In genomic region chr2:187461294-187462261, GRCh38 we compare ENCODE assay signal across 1 cellular context.
TF ChIP-seq lines count a peak whose summit lies in the region.

No MANE protein-coding gene starts in this region.

TF ChIP-seq in HepG2, 621 proteins besides CTCF, POLR2A, EP300 and RAD21 (continued from another document and continues in another):
- TF ChIP-seq, protein P1, sequence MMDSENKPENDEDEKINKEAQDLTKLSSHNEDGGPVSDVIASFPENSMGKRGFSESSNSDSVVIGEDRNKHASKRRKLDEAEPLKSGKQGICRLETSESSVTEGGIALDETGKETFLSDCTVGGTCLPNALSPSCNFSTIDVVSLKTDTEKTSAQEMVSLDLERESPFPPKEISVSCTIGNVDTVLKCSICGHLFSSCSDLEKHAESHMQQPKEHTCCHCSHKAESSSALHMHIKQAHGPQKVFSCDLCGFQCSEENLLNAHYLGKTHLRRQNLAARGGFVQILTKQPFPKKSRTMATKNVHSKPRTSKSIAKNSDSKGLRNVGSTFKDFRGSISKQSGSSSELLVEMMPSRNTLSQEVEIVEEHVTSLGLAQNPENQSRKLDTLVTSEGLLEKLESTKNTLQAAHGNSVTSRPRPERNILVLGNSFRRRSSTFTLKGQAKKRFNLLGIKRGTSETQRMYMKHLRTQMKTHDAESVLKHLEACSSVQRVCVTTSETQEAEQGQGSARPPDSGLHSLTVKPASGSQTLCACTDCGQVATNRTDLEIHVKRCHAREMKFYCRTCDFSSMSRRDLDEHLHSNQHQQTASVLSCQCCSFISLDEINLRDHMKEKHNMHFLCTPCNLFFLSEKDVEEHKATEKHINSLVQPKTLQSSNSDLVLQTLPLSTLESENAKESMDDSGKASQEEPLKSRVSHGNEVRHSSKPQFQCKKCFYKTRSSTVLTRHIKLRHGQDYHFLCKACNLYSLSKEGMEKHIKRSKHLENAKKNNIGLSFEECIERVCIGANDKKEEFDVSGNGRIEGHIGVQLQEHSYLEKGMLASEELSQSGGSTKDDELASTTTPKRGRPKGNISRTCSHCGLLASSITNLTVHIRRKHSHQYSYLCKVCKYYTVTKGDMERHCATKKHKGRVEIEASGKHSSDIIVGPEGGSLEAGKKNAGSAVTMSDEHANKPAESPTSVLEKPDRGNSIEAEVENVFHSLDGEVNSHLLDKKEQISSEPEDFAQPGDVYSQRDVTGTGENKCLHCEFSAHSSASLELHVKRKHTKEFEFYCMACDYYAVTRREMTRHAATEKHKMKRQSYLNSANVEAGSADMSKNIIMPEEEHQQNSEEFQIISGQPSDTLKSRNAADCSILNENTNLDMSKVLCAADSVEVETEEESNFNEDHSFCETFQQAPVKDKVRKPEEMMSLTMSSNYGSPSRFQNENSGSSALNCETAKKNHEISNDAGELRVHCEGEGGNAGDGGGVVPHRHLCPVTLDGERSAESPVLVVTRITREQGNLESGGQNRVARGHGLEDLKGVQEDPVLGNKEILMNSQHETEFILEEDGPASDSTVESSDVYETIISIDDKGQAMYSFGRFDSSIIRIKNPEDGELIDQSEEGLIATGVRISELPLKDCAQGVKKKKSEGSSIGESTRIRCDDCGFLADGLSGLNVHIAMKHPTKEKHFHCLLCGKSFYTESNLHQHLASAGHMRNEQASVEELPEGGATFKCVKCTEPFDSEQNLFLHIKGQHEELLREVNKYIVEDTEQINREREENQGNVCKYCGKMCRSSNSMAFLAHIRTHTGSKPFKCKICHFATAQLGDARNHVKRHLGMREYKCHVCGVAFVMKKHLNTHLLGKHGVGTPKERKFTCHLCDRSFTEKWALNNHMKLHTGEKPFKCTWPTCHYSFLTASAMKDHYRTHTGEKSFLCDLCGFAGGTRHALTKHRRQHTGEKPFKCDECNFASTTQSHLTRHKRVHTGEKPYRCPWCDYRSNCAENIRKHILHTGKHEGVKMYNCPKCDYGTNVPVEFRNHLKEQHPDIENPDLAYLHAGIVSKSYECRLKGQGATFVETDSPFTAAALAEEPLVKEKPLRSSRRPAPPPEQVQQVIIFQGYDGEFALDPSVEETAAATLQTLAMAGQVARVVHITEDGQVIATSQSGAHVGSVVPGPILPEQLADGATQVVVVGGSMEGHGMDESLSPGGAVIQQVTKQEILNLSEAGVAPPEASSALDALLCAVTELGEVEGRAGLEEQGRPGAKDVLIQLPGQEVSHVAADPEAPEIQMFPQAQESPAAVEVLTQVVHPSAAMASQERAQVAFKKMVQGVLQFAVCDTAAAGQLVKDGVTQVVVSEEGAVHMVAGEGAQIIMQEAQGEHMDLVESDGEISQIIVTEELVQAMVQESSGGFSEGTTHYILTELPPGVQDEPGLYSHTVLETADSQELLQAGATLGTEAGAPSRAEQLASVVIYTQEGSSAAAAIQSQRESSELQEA (CRISPR knock-in tag; IDR thresholded peaks at IDR 0.05; ENCODE audit: not compliant biosample characterization), result peak; percentile 85
- TF ChIP-seq, protein P2, sequence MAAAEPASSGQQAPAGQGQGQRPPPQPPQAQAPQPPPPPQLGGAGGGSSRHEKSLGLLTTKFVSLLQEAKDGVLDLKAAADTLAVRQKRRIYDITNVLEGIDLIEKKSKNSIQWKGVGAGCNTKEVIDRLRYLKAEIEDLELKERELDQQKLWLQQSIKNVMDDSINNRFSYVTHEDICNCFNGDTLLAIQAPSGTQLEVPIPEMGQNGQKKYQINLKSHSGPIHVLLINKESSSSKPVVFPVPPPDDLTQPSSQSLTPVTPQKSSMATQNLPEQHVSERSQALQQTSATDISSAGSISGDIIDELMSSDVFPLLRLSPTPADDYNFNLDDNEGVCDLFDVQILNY (CRISPR knock-in tag; conservative IDR thresholded peaks at IDR 0.05), result no peak
- TF ChIP-seq TRIM24 (CRISPR knock-in tag; IDR thresholded peaks at IDR 0.05) (no peak), PCBP1 (IDR thresholded peaks at IDR 0.05; ENCODE audit: borderline replicate concordance, low read depth, low read length) (no peak), RFX5 (IDR thresholded peaks at IDR 0.05; ENCODE audit: low read depth, low read length) (no peak), ZNF138 (CRISPR knock-in tag; IDR thresholded peaks at IDR 0.05; ENCODE audit: low read depth) (no peak), KMT2B (CRISPR knock-in tag; IDR thresholded peaks at IDR 0.05) (peak; percentile 89), ZNF501 (CRISPR knock-in tag; IDR thresholded peaks at IDR 0.05) (peak; percentile 95), SYNCRIP (IDR thresholded peaks at IDR 0.05; ENCODE audit: insufficient read depth, low read depth, low read length) (no peak), NR0B2 (CRISPR knock-in tag; IDR thresholded peaks at IDR 0.05) (no peak), CHCHD3 (CRISPR knock-in tag; IDR thresholded peaks at IDR 0.05) (no peak; the same call in 1 of the 2 replicates), BRCA1 (CRISPR knock-in tag; IDR thresholded peaks at IDR 0.05) (no peak), ZKSCAN5 (CRISPR knock-in tag; IDR thresholded peaks at IDR 0.05) (peak; percentile 70; the same call in 1 of the 2 replicates), ZNF234 (CRISPR knock-in tag; conservative IDR thresholded peaks at IDR 0.05) (no peak), U2AF1 (optimal IDR thresholded peaks at IDR 0.05; ENCODE audit: low read depth, low read length) (peak; percentile 70), ZNF432 (CRISPR knock-in tag; IDR thresholded peaks at IDR 0.05; ENCODE audit: borderline replicate concordance) (no peak), ZNF513 (CRISPR knock-in tag; conservative IDR thresholded peaks at IDR 0.05) (no peak), ZNF281 (CRISPR knock-in tag; IDR thresholded peaks at IDR 0.05; ENCODE audit: borderline replicate concordance) (peak; percentile 67; the same call in 1 of the 2 replicates), ZFP1 (CRISPR knock-in tag; IDR thresholded peaks at IDR 0.05) (no peak), CC2D1A (CRISPR knock-in tag; IDR thresholded peaks at IDR 0.05) (no peak), ETV5 (CRISPR knock-in tag; IDR thresholded peaks at IDR 0.05; ENCODE audit: borderline replicate concordance) (peak; percentile 79), FOXC1 (CRISPR knock-in tag; IDR thresholded peaks at IDR 0.05; ENCODE audit: borderline replicate concordance) (peak; percentile 45; the same call in 1 of the 2 replicates), MATR3 (CRISPR knock-in tag; IDR thresholded peaks at IDR 0.05) (no peak), KLF6 (CRISPR knock-in tag; IDR thresholded peaks at IDR 0.05) (peak; percentile 82), MTF1 (CRISPR knock-in tag; IDR thresholded peaks at IDR 0.05) (no peak), CBX5 (CRISPR knock-in tag; IDR thresholded peaks at IDR 0.05; ENCODE audit: borderline replicate concordance) (peak; percentile 98), ZNF430 (CRISPR knock-in tag; IDR thresholded peaks at IDR 0.05) (no peak), MYC (CRISPR knock-in tag; IDR thresholded peaks at IDR 0.05; ENCODE audit: borderline replicate concordance) (peak; percentile 76; the same call in 1 of the 2 replicates), ZKSCAN1 (IDR thresholded peaks at IDR 0.05; ENCODE audit: low read length) (no peak), MZF1 (CRISPR knock-in tag; IDR thresholded peaks at IDR 0.05; ENCODE audit: borderline replicate concordance) (no peak), ARHGAP35 (CRISPR knock-in tag; IDR thresholded peaks at IDR 0.05; ENCODE audit: borderline replicate concordance) (no peak; the same call in 1 of the 2 replicates), ONECUT2 (CRISPR knock-in tag; IDR thresholded peaks at IDR 0.05) (no peak), NFKB2 (CRISPR knock-in tag; IDR thresholded peaks at IDR 0.05; ENCODE audit: borderline replicate concordance) (peak; percentile 93; the same call in 1 of the 2 replicates), ZMYM3 (CRISPR knock-in tag; IDR thresholded peaks at IDR 0.05) (peak; percentile 67), ZNF292 (CRISPR knock-in tag; IDR thresholded peaks at IDR 0.05; ENCODE audit: borderline replicate concordance, low read depth) (peak; percentile 73; the same call in 1 of the 2 replicates), TARDBP (CRISPR knock-in tag; IDR thresholded peaks at IDR 0.05) (peak; percentile 81), ZFAT (CRISPR knock-in tag; conservative IDR thresholded peaks at IDR 0.05) (no peak)
- TF ChIP-seq, protein P3, sequence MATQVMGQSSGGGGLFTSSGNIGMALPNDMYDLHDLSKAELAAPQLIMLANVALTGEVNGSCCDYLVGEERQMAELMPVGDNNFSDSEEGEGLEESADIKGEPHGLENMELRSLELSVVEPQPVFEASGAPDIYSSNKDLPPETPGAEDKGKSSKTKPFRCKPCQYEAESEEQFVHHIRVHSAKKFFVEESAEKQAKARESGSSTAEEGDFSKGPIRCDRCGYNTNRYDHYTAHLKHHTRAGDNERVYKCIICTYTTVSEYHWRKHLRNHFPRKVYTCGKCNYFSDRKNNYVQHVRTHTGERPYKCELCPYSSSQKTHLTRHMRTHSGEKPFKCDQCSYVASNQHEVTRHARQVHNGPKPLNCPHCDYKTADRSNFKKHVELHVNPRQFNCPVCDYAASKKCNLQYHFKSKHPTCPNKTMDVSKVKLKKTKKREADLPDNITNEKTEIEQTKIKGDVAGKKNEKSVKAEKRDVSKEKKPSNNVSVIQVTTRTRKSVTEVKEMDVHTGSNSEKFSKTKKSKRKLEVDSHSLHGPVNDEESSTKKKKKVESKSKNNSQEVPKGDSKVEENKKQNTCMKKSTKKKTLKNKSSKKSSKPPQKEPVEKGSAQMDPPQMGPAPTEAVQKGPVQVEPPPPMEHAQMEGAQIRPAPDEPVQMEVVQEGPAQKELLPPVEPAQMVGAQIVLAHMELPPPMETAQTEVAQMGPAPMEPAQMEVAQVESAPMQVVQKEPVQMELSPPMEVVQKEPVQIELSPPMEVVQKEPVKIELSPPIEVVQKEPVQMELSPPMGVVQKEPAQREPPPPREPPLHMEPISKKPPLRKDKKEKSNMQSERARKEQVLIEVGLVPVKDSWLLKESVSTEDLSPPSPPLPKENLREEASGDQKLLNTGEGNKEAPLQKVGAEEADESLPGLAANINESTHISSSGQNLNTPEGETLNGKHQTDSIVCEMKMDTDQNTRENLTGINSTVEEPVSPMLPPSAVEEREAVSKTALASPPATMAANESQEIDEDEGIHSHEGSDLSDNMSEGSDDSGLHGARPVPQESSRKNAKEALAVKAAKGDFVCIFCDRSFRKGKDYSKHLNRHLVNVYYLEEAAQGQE (IDR thresholded peaks at IDR 0.05; ENCODE audit: borderline replicate concordance in 1 of 2, low read depth in 1 of 2, low read length in 2 of 2), result no peak
- TF ChIP-seq, protein P4, sequence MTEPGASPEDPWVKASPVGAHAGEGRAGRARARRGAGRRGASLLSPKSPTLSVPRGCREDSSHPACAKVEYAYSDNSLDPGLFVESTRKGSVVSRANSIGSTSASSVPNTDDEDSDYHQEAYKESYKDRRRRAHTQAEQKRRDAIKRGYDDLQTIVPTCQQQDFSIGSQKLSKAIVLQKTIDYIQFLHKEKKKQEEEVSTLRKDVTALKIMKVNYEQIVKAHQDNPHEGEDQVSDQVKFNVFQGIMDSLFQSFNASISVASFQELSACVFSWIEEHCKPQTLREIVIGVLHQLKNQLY (CRISPR knock-in tag; IDR thresholded peaks at IDR 0.05), result no peak
- TF ChIP-seq, protein P5, sequence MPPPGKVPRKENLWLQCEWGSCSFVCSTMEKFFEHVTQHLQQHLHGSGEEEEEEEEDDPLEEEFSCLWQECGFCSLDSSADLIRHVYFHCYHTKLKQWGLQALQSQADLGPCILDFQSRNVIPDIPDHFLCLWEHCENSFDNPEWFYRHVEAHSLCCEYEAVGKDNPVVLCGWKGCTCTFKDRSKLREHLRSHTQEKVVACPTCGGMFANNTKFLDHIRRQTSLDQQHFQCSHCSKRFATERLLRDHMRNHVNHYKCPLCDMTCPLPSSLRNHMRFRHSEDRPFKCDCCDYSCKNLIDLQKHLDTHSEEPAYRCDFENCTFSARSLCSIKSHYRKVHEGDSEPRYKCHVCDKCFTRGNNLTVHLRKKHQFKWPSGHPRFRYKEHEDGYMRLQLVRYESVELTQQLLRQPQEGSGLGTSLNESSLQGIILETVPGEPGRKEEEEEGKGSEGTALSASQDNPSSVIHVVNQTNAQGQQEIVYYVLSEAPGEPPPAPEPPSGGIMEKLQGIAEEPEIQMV (CRISPR knock-in tag; IDR thresholded peaks at IDR 0.05; ENCODE audit: low read depth), result peak; percentile 69; the same call in 1 of the 2 replicates
- TF ChIP-seq, protein P6, sequence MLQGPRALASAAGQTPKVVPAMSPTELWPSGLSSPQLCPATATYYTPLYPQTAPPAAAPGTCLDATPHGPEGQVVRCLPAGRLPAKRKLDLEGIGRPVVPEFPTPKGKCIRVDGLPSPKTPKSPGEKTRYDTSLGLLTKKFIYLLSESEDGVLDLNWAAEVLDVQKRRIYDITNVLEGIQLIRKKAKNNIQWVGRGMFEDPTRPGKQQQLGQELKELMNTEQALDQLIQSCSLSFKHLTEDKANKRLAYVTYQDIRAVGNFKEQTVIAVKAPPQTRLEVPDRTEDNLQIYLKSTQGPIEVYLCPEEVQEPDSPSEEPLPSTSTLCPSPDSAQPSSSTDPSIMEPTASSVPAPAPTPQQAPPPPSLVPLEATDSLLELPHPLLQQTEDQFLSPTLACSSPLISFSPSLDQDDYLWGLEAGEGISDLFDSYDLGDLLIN (CRISPR knock-in tag; IDR thresholded peaks at IDR 0.05; ENCODE audit: borderline replicate concordance), result no peak
